11 cellular contexts compared by ENCODE assay signal in the genomic region with DNA sequence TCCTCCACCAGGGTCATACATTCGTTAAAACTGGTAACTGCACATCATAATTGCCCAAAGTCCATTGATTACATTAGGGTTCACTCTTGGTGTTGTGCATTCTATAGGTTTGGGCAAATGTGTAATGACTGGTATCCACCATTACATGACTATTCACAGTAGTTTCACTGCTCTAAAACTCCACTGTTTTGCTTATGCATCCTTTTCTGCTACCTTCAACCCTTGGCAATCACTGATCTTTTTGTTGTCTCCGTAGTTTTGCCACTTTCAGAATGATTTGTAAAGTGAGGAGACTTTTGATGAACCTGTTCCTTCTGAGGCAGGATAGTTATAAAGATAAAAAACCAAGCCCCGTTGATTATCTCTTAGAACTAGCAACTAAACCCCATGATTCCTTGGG.
"Had no signal": no experiment of that assay in that cellular context is flagged by ENCODE, and none has a peak within 500 bp of the region (broad histone marks: within the 10 kb centered on the region; RNA-seq: fewer than 3 reads in every experiment).

No MANE protein-coding gene starts in this region.

- H3K36me3 ChIP-seq: HAP-1 had no signal

- H2AFZ ChIP-seq: GM23248, GM23338 had no signal

- H3K4me3 Mint-ChIP-seq: GM23338, H9, HFFc6 had no signal

- H3K27ac Mint-ChIP-seq: GM23338, H9, HFFc6 had no signal

- H3K4me2 ChIP-seq: GM23338 had no signal

- FAIRE-seq: H1, H54 had no signal

- ATAC-seq: GM23338, HCT116 had no signal

- H3K9ac ChIP-seq: GM23248 had no signal

- H3K9me3 Mint-ChIP-seq: GM23338, H9, HFFc6 had no signal

- H3K27ac ChIP-seq: GM23248 had no signal

- H3K9me3 ChIP-seq: HAP-1 had no signal

- H3K4me3 ChIP-seq: GM23248, GM23338, HAP-1 had no signal

- DNase-seq: GM23248, GOT3, H7, H9, HCEC 1CT, HFFc6 had no signal
